In genomic region chrX:144738246-144738645, GRCh38 we compare ENCODE assay signal across 8 cellular contexts.
"Had no signal": no experiment of that assay in that cellular context is flagged by ENCODE, and none has a peak within 500 bp of the region (broad histone marks: within the 10 kb centered on the region; RNA-seq: fewer than 3 reads in every experiment).

No MANE protein-coding gene starts in this region.

- H3K4me3 ChIP-seq: GM12878 had no signal

- DNase-seq: GDM1, GF-D8 had no signal

- FAIRE-seq: G401.6, GM12878, GM12891, GM12892, GM18507, GM19239 had no signal

- ATAC-seq: GM12878 had no signal
